ENCODE assay signal across 11 cellular contexts in genomic region chr5:11385251-11385900, GRCh38.
DNase-seq lines count a peak whose midpoint lies in the region; ATAC-seq, FAIRE-seq and TF ChIP-seq lines count a peak whose summit lies in the region.
"Had no signal": no experiment of that assay in that cellular context is flagged by ENCODE, and none has a peak within 500 bp of the region (broad histone marks: within the 10 kb centered on the region; RNA-seq: fewer than 3 reads in every experiment).

No MANE protein-coding gene starts in this region.

- H3K4me3 Mint-ChIP-seq in chondrocyte (ENCODE audit: unreplicated experiment) = peak overlapping the region; percentile 35
- H3K4me3 Mint-ChIP-seq: activated CD4-positive, alpha-beta T cell treated with anti-CD3 and anti-CD28 coated beads, Interleukin-2, amount 10 ng/mL, durations not matched to agents 24 days and 14 days had no signal

- TF ChIP-seq POLR2A in upper lobe of left lung (IDR thresholded peaks at IDR 0.05) (no peak), GM12892 (IDR thresholded peaks at IDR 0.05; ENCODE audit: low read depth, low read length) (no peak)

- H3K27ac ChIP-seq in cardiac muscle cell = no peak overlapping the region
- H3K27ac ChIP-seq in mesodermal cell (ENCODE audit: low read depth, low read length, severe bottlenecking) = no peak overlapping the region
- no peak overlapping the region for H3K27ac ChIP-seq in upper lobe of left lung
- H3K27ac ChIP-seq: C4-2B had no signal

- H3K4me1 Mint-ChIP-seq in chondrocyte (ENCODE audit: low read depth) = peaks cover 14% of the 10 kb centered on the region

- no peak for TF ChIP-seq EP300 in upper lobe of left lung (IDR thresholded peaks at IDR 0.05)

- H3K4me1 ChIP-seq in cardiac muscle cell (ENCODE audit: low read depth) (no peaks in the 10 kb centered on the region), mesodermal cell (ENCODE audit: control insufficient read depth, insufficient read depth, low read length, poor library complexity, severe bottlenecking) (peaks cover 10% of the 10 kb centered on the region), upper lobe of left lung (peaks cover 4 to 19% (median 6%) of the 10 kb centered on the region in 4 donors)

- H3K36me3 ChIP-seq in cardiac muscle cell (no peaks in the 10 kb centered on the region), mesodermal cell (ENCODE audit: control insufficient read depth, insufficient read depth, low read length) (no peaks in the 10 kb centered on the region), upper lobe of left lung (no peaks in the 10 kb centered on the region)

- no peaks in the 10 kb centered on the region for H3K9me3 ChIP-seq in cardiac muscle cell (ENCODE audit: low read depth)
- H3K9me3 ChIP-seq in mesodermal cell (ENCODE audit: control insufficient read depth, low read length) = no peaks in the 10 kb centered on the region
- H3K9me3 ChIP-seq in upper lobe of left lung = no peaks in the 10 kb centered on the region

- peak in 1 of 2 donors; percentile 18 for ATAC-seq in upper lobe of left lung (ENCODE audit: low FRiP score in 2 of 2)
- no peak for ATAC-seq in HG03175 (IDR thresholded peaks at IDR 0.05; ENCODE audit: unreplicated experiment)

- DNase-seq in cardiac muscle cell (ENCODE audit: low read depth in 1 of 2, low spot score in 1 of 2) (no peak), cardiac septum (ENCODE audit: low spot score) (no peak), chondrocyte (ENCODE audit: low spot score) (no peak), upper lobe of left lung (no peak), GM12892 (ENCODE audit: insufficient read length) (no peak)
- no peak for DNase-seq in stimulated activated CD4-positive, alpha-beta T cell treated with anti-CD3 and anti-CD28 coated beads, Interleukin-4, amount 100 ng/mL, for 1 hour
- DNase-seq: activated CD4-positive, alpha-beta T cell treated with anti-CD3 and anti-CD28 coated beads, Interleukin-2, amount 10 ng/mL, durations not matched to agents 24 days and 14 days; stimulated activated CD4-positive, alpha-beta T cell treated with anti-CD3 and anti-CD28 coated beads, Interleukin-1b, Interleukin-23, amount 100 ng/mL, for 48 hours had no signal

- intact Hi-C loops in cardiac septum (cut with DNase I) = no loop called here

- peaks cover 43% of the 10 kb centered on the region for H3K27me3 Mint-ChIP-seq in chondrocyte (ENCODE audit: low read depth)

- H3K9me3 Mint-ChIP-seq in chondrocyte (ENCODE audit: low read depth) = no peaks in the 10 kb centered on the region

- no peaks in the 10 kb centered on the region for H3K36me3 Mint-ChIP-seq in chondrocyte (ENCODE audit: low read depth)

- FAIRE-seq in GM12892 (lab: Jason Lieb, UNC) = no peak

- TF ChIP-seq CTCF in cardiac muscle cell (IDR thresholded peaks at IDR 0.05; ENCODE audit: low read depth, low read length) (no peak), chondrocyte (IDR thresholded peaks at IDR 0.05) (no peak), upper lobe of left lung (IDR thresholded peaks at IDR 0.05) (no peak)

- H3K27ac Mint-ChIP-seq in chondrocyte (ENCODE audit: unreplicated experiment) = no peak overlapping the region
- H3K27ac Mint-ChIP-seq: activated CD4-positive, alpha-beta T cell treated with anti-CD3 and anti-CD28 coated beads, Interleukin-2, amount 10 ng/mL, durations not matched to agents 24 days and 14 days had no signal

- peaks cover 81% of the 10 kb centered on the region for H3K27me3 ChIP-seq in cardiac muscle cell
- H3K27me3 ChIP-seq in upper lobe of left lung = no peaks in the 10 kb centered on the region

- H3K4me3 ChIP-seq in cardiac muscle cell (peak overlapping the region; percentile 34), mesodermal cell (ENCODE audit: extremely low read depth, insufficient read depth, low read length, poor library complexity, severe bottlenecking) (peak overlapping the region; percentile 26), upper lobe of left lung (peak overlapping the region in 3 of 4 donors; percentile 27 to 36 (median 33))

- WGBS in mesodermal cell (ENCODE audit: insufficient coverage in 2 of 2), 2 experiments = 1 to 2% methylated on average over 19 to 20 of the region's 33 CpGs
- WGBS in upper lobe of left lung, 2 donors = 5 to 6% methylated on average over 12 to 26 of the region's 33 CpGs
